In genomic region chr4:71449040-71449439, GRCh38 we compare ENCODE assay signal across 36 cellular contexts.
"Had no signal": no experiment of that assay in that cellular context is flagged by ENCODE, and none has a peak within 500 bp of the region (broad histone marks: within the 10 kb centered on the region; RNA-seq: fewer than 3 reads in every experiment).

No MANE protein-coding gene starts in this region.

- H3K4me3 Mint-ChIP-seq: activated B cell treated with CpG ODN at 0.5 μM for 24 hours; activated CD4-positive, alpha-beta memory T cell treated with anti-CD3 and anti-CD28 coated beads for 36 hours; activated naive CD4-positive, alpha-beta T cell treated with anti-CD3 and anti-CD28 coated beads for 36 hours; activated T-cell treated with anti-CD3 and anti-CD28 coated beads, Interleukin-2, amount 50 U/mL, for 4 hours; activated T-helper 1 cell treated with anti-CD3 and anti-CD28 coated beads, Interleukin-12 subunit alpha, Interleukin-12 subunit beta, Interleukin-2, Interleukin-4 antibody, amounts not matched to agents 30 ng/mL and 10 ng/mL and 1 ng/mL, durations not matched to agents 14 hours and 24 hours and 36 hours had no signal

- H3K4me1 Mint-ChIP-seq: activated B cell treated with CpG ODN at 0.5 μM for 24 hours had no signal

- H3K36me3 Mint-ChIP-seq: activated CD4-positive, alpha-beta memory T cell treated with anti-CD3 and anti-CD28 coated beads for 36 hours; activated naive CD4-positive, alpha-beta T cell treated with anti-CD3 and anti-CD28 coated beads, Interleukin-2, amount 50 U/mL, for 72 hours had no signal

- ATAC-seq: activated naive CD4-positive, alpha-beta T cell treated with anti-CD3 and anti-CD28 coated beads, Interleukin-2, amount 50 U/mL, for 72 hours; activated T-cell treated with anti-CD3 and anti-CD28 coated beads, Interleukin-2, amount 50 U/mL, for 4 hours; body of pancreas; PC-3 had no signal

- H3K27me3 ChIP-seq: adrenal gland, body of pancreas, breast epithelium, MG63, Peyer's patch had no signal

- H3K27me3 Mint-ChIP-seq: activated B cell treated with CpG ODN at 0.5 μM for 24 hours had no signal

- H3K27ac Mint-ChIP-seq: activated B cell treated with CpG ODN at 0.5 μM for 24 hours; activated CD4-positive, alpha-beta memory T cell treated with anti-CD3 and anti-CD28 coated beads for 36 hours; activated naive CD4-positive, alpha-beta T cell treated with anti-CD3 and anti-CD28 coated beads for 36 hours; activated naive CD4-positive, alpha-beta T cell treated with anti-CD3 and anti-CD28 coated beads, Interleukin-2, amount 50 U/mL, for 72 hours; activated T-helper 1 cell treated with anti-CD3 and anti-CD28 coated beads, Interleukin-12 subunit alpha, Interleukin-12 subunit beta, Interleukin-2, Interleukin-4 antibody, amounts not matched to agents 30 ng/mL and 10 ng/mL and 1 ng/mL, durations not matched to agents 14 hours and 24 hours and 36 hours had no signal

- H3K36me3 ChIP-seq: adrenal gland, breast epithelium, MG63, Peyer's patch had no signal

- H3K4me1 ChIP-seq: adrenal gland, body of pancreas, breast epithelium, Peyer's patch had no signal

- H3K4me3 ChIP-seq: adrenal gland, body of pancreas, breast epithelium, MG63, Peyer's patch had no signal

- DNase-seq: activated B cell treated with CpG ODN at 0.5 μM for 24 hours; activated CD4-positive, alpha-beta memory T cell treated with anti-CD3 and anti-CD28 coated beads for 36 hours; activated CD4-positive, alpha-beta T cell treated with anti-CD3 and anti-CD28 coated beads for 4 hours; activated CD4-positive, alpha-beta T cell treated with anti-CD3 and anti-CD28 coated beads, Interleukin-2, amount 50 U/mL, for 1 hour; activated CD4-positive, CD25-positive, alpha-beta regulatory T cell treated with anti-CD3 and anti-CD28 coated beads, Interleukin-2, amount 50 U/mL, for 72 hours; activated CD8-positive, alpha-beta memory T cell treated with anti-CD3 and anti-CD28 coated beads, Interleukin-2, amount 50 U/mL, for 4 hours; activated gamma-delta T cell treated with Interleukin-2 at 50 U/mL for 16 hours; activated naive CD4-positive, alpha-beta T cell treated with anti-CD3 and anti-CD28 coated beads for 36 hours; activated T-cell treated with anti-CD3 and anti-CD28 coated beads for 4 hours; activated T-cell treated with anti-CD3 and anti-CD28 coated beads, Interleukin-2, amount 50 U/mL, for 4 hours; adrenal gland; body of pancreas; central memory CD4-positive, alpha-beta T cell; Karpas-422; KBM-7; MG63; NCI-H1105; NCI-H1436; NCI-H1694; NCI-H1930; NCI-H2081 treated with DMSO at 0.1 percent for 48 hours; NCI-H510A; NCI-H526; NCI-H748 treated with DMSO at 0.1 percent for 48 hours; NK-92 treated with Interleukin-12 subunit alpha and Interleukin-12 subunit beta, amount 100 ng/mL, for 24 hours; PC-3; Peyer's patch; RPMI8226; SW 1271; T-helper 1 cell; T-helper 2 cell; T-helper 9 cell had no signal

- H3K9me3 ChIP-seq: adrenal gland, body of pancreas, breast epithelium, MG63, Peyer's patch had no signal

- H3K9me3 Mint-ChIP-seq: activated B cell treated with CpG ODN at 0.5 μM for 24 hours; activated CD4-positive, alpha-beta memory T cell treated with anti-CD3 and anti-CD28 coated beads for 36 hours; activated naive CD4-positive, alpha-beta T cell treated with anti-CD3 and anti-CD28 coated beads for 36 hours; activated naive CD4-positive, alpha-beta T cell treated with anti-CD3 and anti-CD28 coated beads, Interleukin-2, amount 50 U/mL, for 72 hours; activated T-cell treated with anti-CD3 and anti-CD28 coated beads, Interleukin-2, amount 50 U/mL, for 4 hours; activated T-helper 1 cell treated with anti-CD3 and anti-CD28 coated beads, Interleukin-12 subunit alpha, Interleukin-12 subunit beta, Interleukin-2, Interleukin-4 antibody, amounts not matched to agents 30 ng/mL and 10 ng/mL and 1 ng/mL, durations not matched to agents 14 hours and 24 hours and 36 hours had no signal

- H3K27ac ChIP-seq: adrenal gland, body of pancreas, breast epithelium, Peyer's patch, VCaP had no signal
